30 cellular contexts compared by ENCODE assay signal in the genomic region with DNA sequence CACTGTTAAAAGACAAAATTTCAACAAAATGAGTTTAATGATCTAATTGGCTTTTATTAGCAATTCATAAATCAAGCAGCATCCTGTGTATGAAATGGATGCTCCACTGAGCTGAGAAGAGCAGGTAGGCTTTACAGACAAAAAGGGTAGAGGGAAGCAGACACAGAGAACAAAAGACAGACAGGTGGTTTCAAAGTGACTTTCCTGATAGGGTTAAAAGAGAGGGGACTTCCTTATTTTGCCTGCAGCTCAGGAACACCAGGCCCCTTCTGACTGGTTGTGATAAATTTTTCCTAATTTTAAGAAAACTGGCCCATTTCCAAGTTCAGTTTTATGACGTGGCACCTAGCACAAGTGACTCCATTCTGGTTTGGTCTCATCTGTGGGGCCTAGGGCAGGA. TPM values are rescaled to one million over a fixed set of nuclear protein-coding genes. Genes with fewer than 3 reads are reported as not detected.
"Had no signal": no experiment of that assay in that cellular context is flagged by ENCODE, and none has a peak within 500 bp of the region (broad histone marks: within the 10 kb centered on the region; RNA-seq: fewer than 3 reads in every experiment).

No MANE protein-coding gene starts in this region.

- DNase-seq: activated B cell treated with CpG ODN at 0.5 μM for 24 hours; activated CD4-positive, alpha-beta T cell treated with anti-CD3 and anti-CD28 coated beads for 1 hour; activated CD4-positive, alpha-beta T cell treated with anti-CD3 and anti-CD28 coated beads, Interleukin-2, amount 10 ng/mL, durations not matched to agents 24 days and 14 days; activated CD4-positive, alpha-beta T cell treated with anti-CD3 and anti-CD28 coated beads, Interleukin-2, amount 50 U/mL, for 48 hours; activated gamma-delta T cell; activated naive CD4-positive, alpha-beta T cell treated with anti-CD3 and anti-CD28 coated beads for 36 hours; activated T-cell treated with anti-CD3 and anti-CD28 coated beads, Interleukin-2, amount 50 U/mL, for 4 hours; amygdala; KBM-7; NCI-H1092; NCI-H1436; NCI-H1694 treated with DMSO at 0.1 percent for 48 hours; NCI-H2081 treated with DMSO at 0.1 percent for 48 hours; NCI-H2171 treated with DMSO at 0.1 percent for 48 hours; NCI-H226; NCI-H526; NCI-H774; NK-92 treated with Interleukin-12 subunit alpha and Interleukin-12 subunit beta, amount 100 ng/mL, for 24 hours; SIG-M5; T-cell; T-helper 2 cell; T1000 had no signal

- ATAC-seq: activated CD8-positive, alpha-beta memory T cell treated with anti-CD3 and anti-CD28 coated beads, Interleukin-2, amount 10 ng/mL, durations not matched to agents 7 days and 5 days; activated T-cell treated with anti-CD3 and anti-CD28 coated beads, Interleukin-2, amount 50 U/mL, for 4 hours; activated T-helper 17 cell treated with anti-CD3 and anti-CD28 coated beads, Interleukin-2, amount 50 U/mL, for 72 hours; T-cell had no signal

- FAIRE-seq: astrocyte, TTC549 had no signal

RNA-seq across cellular contexts. Expression of a gene that starts 11.9 kb away (rescaled TPM):
- total RNA-seq: activated B cell treated with CpG ODN at 0.5 μM for 24 hours; activated CD4-positive, alpha-beta T cell treated with anti-CD3 and anti-CD28 coated beads, Interleukin-2, amount 10 ng/mL, durations not matched to agents 24 days and 14 days; activated CD8-positive, alpha-beta memory T cell treated with anti-CD3 and anti-CD28 coated beads, Interleukin-2, amount 10 ng/mL, durations not matched to agents 7 days and 5 days; activated naive CD4-positive, alpha-beta T cell treated with anti-CD3 and anti-CD28 coated beads for 36 hours; activated T-cell treated with anti-CD3 and anti-CD28 coated beads, Interleukin-2, amount 50 U/mL, for 4 hours; activated T-helper 17 cell treated with anti-CD3 and anti-CD28 coated beads, Interleukin-2, amount 50 U/mL, for 72 hours; astrocyte; LHCN-M2; M059J; NCI-H460; RPMI7951; T-cell had no signal
